17 cellular contexts compared by ENCODE assay signal in genomic region chr19:55613396-55613795, GRCh38. TPM values are rescaled to one million over a fixed set of nuclear protein-coding genes. Genes with fewer than 3 reads are reported as not detected.
DNase-seq lines count a peak whose midpoint lies in the region; ATAC-seq and TF ChIP-seq lines count a peak whose summit lies in the region.
"Had no signal": no experiment of that assay in that cellular context is flagged by ENCODE, and none has a peak within 500 bp of the region (broad histone marks: within the 10 kb centered on the region; RNA-seq: fewer than 3 reads in every experiment).

No MANE protein-coding gene starts in this region.

- peak overlapping the region; percentile 88 for H3K27ac ChIP-seq in left ventricle myocardium inferior (replicated peaks)
- peak overlapping the region in 2 of 8 donors; percentile 68 to 73 for H3K27ac ChIP-seq in spleen
- H3K27ac ChIP-seq in left lung, result no peak overlapping the region

- peaks cover 13% of the 10 kb centered on the region for H3K4me1 Mint-ChIP-seq in neural crest cell

- TF ChIP-seq CTCF in left ventricle myocardium inferior (IDR thresholded peaks at IDR 0.05; ENCODE audit: borderline replicate concordance) (no peak), neural crest cell (conservative IDR thresholded peaks at IDR 0.05) (no peak), spleen (IDR thresholded peaks at IDR 0.05 in 8 of 11, conservative IDR thresholded peaks at IDR 0.05 in 3 of 11) (no peak), left lung (IDR thresholded peaks at IDR 0.05) (no peak)

- H3K27me3 Mint-ChIP-seq in neural crest cell (ENCODE audit: low read depth), result no peaks in the 10 kb centered on the region
- H3K27me3 Mint-ChIP-seq: CD4-positive, alpha-beta T cell had no signal

- H3K9me3 Mint-ChIP-seq in neural crest cell, result no peaks in the 10 kb centered on the region
- H3K9me3 Mint-ChIP-seq: CD4-positive, alpha-beta T cell had no signal

- no peak for ATAC-seq in Right ventricle myocardium superior (ENCODE audit: poor library complexity)
- no peak for ATAC-seq in HG03469 (IDR thresholded peaks at IDR 0.05; ENCODE audit: unreplicated experiment)
- no peak for ATAC-seq in left lung
- ATAC-seq: GM12878 had no signal

- 91 to 96% (median 95%) methylated on average over 10 to 27 of the region's 27 CpGs for WGBS in spleen, 5 donors

- no peak for TF ChIP-seq POLR2A in spleen (IDR thresholded peaks at IDR 0.05)

- peak overlapping the region; percentile 19 for H3K4me3 Mint-ChIP-seq in neural crest cell
- H3K4me3 Mint-ChIP-seq: CD4-positive, alpha-beta T cell had no signal

- intact Hi-C loops in left ventricle myocardium inferior (cut with micrococcal nuclease), result no loop called here
- intact Hi-C loops in Right ventricle myocardium superior (cut with DNase I), result no loop called here
- intact Hi-C loops in spleen (cut with DNase I; ENCODE audit: low total_unique reads), result no loop called here
- intact Hi-C loops in left lung (cut with DNase I), result no loop called here

- H3K4me1 ChIP-seq in left ventricle myocardium inferior (peaks cover 33% of the 10 kb centered on the region), spleen (peaks cover 24 to 87% (median 37%) of the 10 kb centered on the region in 6 donors), left lung (peaks cover 0 to 38% of the 10 kb centered on the region in 2 donors)
- H3K4me1 ChIP-seq: HAP-1 had no signal

- H3K9me3 ChIP-seq in left ventricle myocardium inferior (replicated peaks), result no peaks in the 10 kb centered on the region
- no peaks in the 10 kb centered on the region for H3K9me3 ChIP-seq in spleen
- no peaks in the 10 kb centered on the region for H3K9me3 ChIP-seq in left lung
- H3K9me3 ChIP-seq: HAP-1 had no signal

- H3K36me3 ChIP-seq in left ventricle myocardium inferior (peaks cover 60% of the 10 kb centered on the region), H7 (replicated peaks; ENCODE audit: control insufficient read depth, insufficient read depth, low read length) (peaks cover 2% of the 10 kb centered on the region), spleen (peaks cover 0 to 79% (median 48%) of the 10 kb centered on the region in 6 donors), left lung (peaks cover 0 to 69% of the 10 kb centered on the region in 2 donors)

- H3K27me3 ChIP-seq in left ventricle myocardium inferior (ENCODE audit: low read depth) (no peaks in the 10 kb centered on the region), H7 (ENCODE audit: control insufficient read depth, insufficient read depth, low read length) (no peaks in the 10 kb centered on the region), spleen (replicated peaks in 1 of 7) (no peaks in the 10 kb centered on the region), left lung (no peaks in the 10 kb centered on the region)

- H3K27ac Mint-ChIP-seq in neural crest cell (ENCODE audit: unreplicated experiment), result no peak overlapping the region
- H3K27ac Mint-ChIP-seq: CD4-positive, alpha-beta T cell had no signal

- no peak for DNase-seq in left ventricle myocardium inferior
- no peak for DNase-seq in Right ventricle myocardium superior
- peak; percentile 46 for DNase-seq in H7
- no peak for DNase-seq in neural crest cell (ENCODE audit: low read depth, low spot score)
- DNase-seq in spleen, result peak; percentile 72
- DNase-seq in activated naive CD4-positive, alpha-beta T cell treated with anti-CD3 and anti-CD28 coated beads, Interleukin-2, amount 50 U/mL, for 16 hours, result no peak
- no peak for DNase-seq in left lung
- DNase-seq: ACHN; C1 segment of cervical spinal cord; Calu3; CD4-positive, alpha-beta T cell; DMS 273 treated with DMSO at 0.1 percent for 48 hours; DMS79; GOT3 had no signal

- peaks cover 20% of the 10 kb centered on the region for H3K36me3 Mint-ChIP-seq in neural crest cell (ENCODE audit: low read depth)

- H3K4me3 ChIP-seq in left ventricle myocardium inferior (no peak overlapping the region), H7 (ENCODE audit: insufficient read depth, low read depth, low read length) (no peak overlapping the region), spleen (no peak overlapping the region), left lung (no peak overlapping the region)
- H3K4me3 ChIP-seq: GM12878, HAP-1 had no signal

RNA-seq across cellular contexts. Expression of gene ZNF865, which starts 7.9 kb away (rescaled TPM):
- 17.0 TPM for total RNA-seq in left ventricle myocardium inferior
- 17.4 TPM for total RNA-seq in Right ventricle myocardium superior
- 3.5 and 4.9 TPM in 2 replicates for total RNA-seq in H7 (2014; rRNA removed; shearing (Covaris generic))
- total RNA-seq in neural crest cell, result 20.3 TPM in 2 replicates
- total RNA-seq in spleen, result 10 to 100 TPM; 12.2 to 23.3 (median 17.8) TPM
- polyA plus RNA-seq in spleen, result 10 to 100 TPM in 1 of 3 donors, 1 to 10 TPM in 2; 4.8 to 10.4 (median 5.3) TPM
- total RNA-seq in left lung, result 10 to 100 TPM; 13.7 to 16.1 TPM

RNA-seq across cellular contexts. Expression of gene ZNF784, which starts 11.0 kb away (rescaled TPM):
- total RNA-seq in left ventricle myocardium inferior (13.2 TPM), Right ventricle myocardium superior (11.7 TPM), neural crest cell (11.0 and 12.4 TPM in 2 replicates), spleen (1 to 10 TPM; 4.0 to 10.0 (median 7.1) TPM), left lung (1 to 10 TPM; 6.0 to 8.0 TPM)
- 9.8 and 12.5 TPM in 2 replicates for total RNA-seq in H7 (2014; rRNA removed; shearing (Covaris generic))
- 1 to 10 TPM; 3.3 to 7.6 (median 5.6) TPM for polyA plus RNA-seq in spleen

RNA-seq across cellular contexts. Expression of gene ZNF524, which starts 13.3 kb away (rescaled TPM):
- total RNA-seq in left ventricle myocardium inferior, result 15.6 TPM
- total RNA-seq in Right ventricle myocardium superior, result 17.5 TPM
- total RNA-seq in H7 (2014; rRNA removed; shearing (Covaris generic)), result 11.2 and 13.6 TPM in 2 replicates
- total RNA-seq in neural crest cell, result 6.1 and 6.7 TPM in 2 replicates
- 10 to 100 TPM; 19.7 to 42.5 (median 23.9) TPM for total RNA-seq in spleen
- 10 to 100 TPM; 33.3 to 57.8 (median 39.2) TPM for polyA plus RNA-seq in spleen
- total RNA-seq in left lung, result 10 to 100 TPM; 22.3 to 22.4 TPM

RNA-seq across cellular contexts. Expression of gene FIZ1, which starts 14.1 kb away (rescaled TPM):
- total RNA-seq in left ventricle myocardium inferior (16.0 TPM), Right ventricle myocardium superior (13.0 TPM), neural crest cell (31.6 and 31.8 TPM in 2 replicates), spleen (10 to 100 TPM in 5 of 7 donors, 1 to 10 TPM in 2; 7.6 to 17.3 (median 11.4) TPM), left lung (10 to 100 TPM; 11.0 to 14.4 TPM)
- total RNA-seq in H7 (2014; rRNA removed; shearing (Covaris generic)), result 4.3 and 4.7 TPM in 2 replicates
- 10 to 100 TPM in 1 of 3 donors, 1 to 10 TPM in 2; 5.1 to 11.5 (median 7.8) TPM for polyA plus RNA-seq in spleen

RNA-seq across cellular contexts. Expression of gene ZNF580, which starts 27.4 kb away (rescaled TPM):
- 11.8 TPM for total RNA-seq in left ventricle myocardium inferior
- 11.9 TPM for total RNA-seq in Right ventricle myocardium superior
- total RNA-seq in H7 (2014; rRNA removed; shearing (Covaris generic)), result 16.0 and 25.0 TPM in 2 replicates
- total RNA-seq in neural crest cell, result 39.1 and 41.8 TPM in 2 replicates
- total RNA-seq in spleen, result 10 to 100 TPM; 25.4 to 58.7 (median 31.7) TPM
- 10 to 100 TPM; 18.9 to 36.7 (median 33.3) TPM for polyA plus RNA-seq in spleen
- total RNA-seq in left lung, result 10 to 100 TPM; 33.8 to 34.7 TPM

Comparison
In these comparisons a context has a peak if more than half of its experiments do, and no peak if none do; other contexts are left out.
1. DNase-seq: peak in H7 (single experiment) and spleen (single experiment); none in left ventricle myocardium inferior (single experiment), Right ventricle myocardium superior (single experiment), neural crest cell (single experiment), activated naive CD4-positive, alpha-beta T cell treated with anti-CD3 and anti-CD28 coated beads, Interleukin-2, amount 50 U/mL, for 16 hours (single experiment) and left lung (0 of 2).